ENCODE assay signal across 15 cellular contexts in genomic region chr3:9912294-9912935, GRCh38. TPM values are rescaled to one million over a fixed set of nuclear protein-coding genes. Genes with fewer than 3 reads are reported as not detected.
A peak's percentile ranks its signal among the peaks of the same experiment; 100 is the strongest.
DNase-seq lines count a peak whose midpoint lies in the region; ATAC-seq and TF ChIP-seq lines count a peak whose summit lies in the region.
"Had no signal": no experiment of that assay in that cellular context is flagged by ENCODE, and none has a peak within 500 bp of the region (broad histone marks: within the 10 kb centered on the region; RNA-seq: fewer than 3 reads in every experiment).

No MANE protein-coding gene starts in this region.

- H3K36me3 Mint-ChIP-seq in T-cell (no peaks in the 10 kb centered on the region), chondrocyte (ENCODE audit: low read depth) (no peaks in the 10 kb centered on the region)

- H3K9me3 Mint-ChIP-seq in T-cell (no peaks in the 10 kb centered on the region), chondrocyte (ENCODE audit: low read depth) (no peaks in the 10 kb centered on the region)

- peak overlapping the region in 7 of 11 experiments; percentile 4 to 75 (median 45); a peak in 10 of 22 replicates for H3K4me2 ChIP-seq in BLaER1 treated with 17β-estradiol and CSF1 and Interleukin-3, amounts not matched to agents 10 nM and 100 nM

- no peaks in the 10 kb centered on the region for H4K20me1 ChIP-seq in BLaER1 treated with 17β-estradiol and CSF1 and Interleukin-3, amounts not matched to agents 10 nM and 100 nM

- CTCF ChIA-PET in T-cell (lab: Charles Lee) (interaction anchor here in 1 of 2 donors (2.4 kb wide), 1 partner anchor 21 kb away, joined by 9 read pairs; the partner anchor contains the start of gene JAGN1), A673 (lab: Charles Lee) (no interaction called here)

- BruUV-seq in A673 (replicated peaks; lab: Mats Ljungman, UMichigan) = no TSS peak

- POLR2A ChIA-PET in T-cell (lab: Charles Lee) = no interaction called here
- POLR2A ChIA-PET in A673 (lab: Charles Lee; ENCODE audit: low non-redundant PET) = interaction anchor here (0.6 kb wide), 1 partner anchor 754 kb away, joined by 3 read pairs; no protein-coding TSS in a partner anchor

- H3K27ac ChIP-seq in BLaER1 treated with 17β-estradiol and CSF1 and Interleukin-3, amounts not matched to agents 10 nM and 100 nM = no peak overlapping the region
- no peak overlapping the region for H3K27ac ChIP-seq in A673 (ENCODE audit: low read depth, low read length, poor library complexity, severe bottlenecking)
- H3K27ac ChIP-seq: cardiac muscle cell, transverse colon had no signal

- H3K4me3 Mint-ChIP-seq in T-cell = peak overlapping the region in 1 of 3 donors; percentile 3
- no peak overlapping the region for H3K4me3 Mint-ChIP-seq in chondrocyte (ENCODE audit: unreplicated experiment)

- no peak for TF ChIP-seq CTCF in fibroblast of mammary gland (conservative IDR thresholded peaks at IDR 0.05; ENCODE audit: control insufficient read depth, insufficient read depth, low read depth, low read length)
- TF ChIP-seq CTCF in chondrocyte (IDR thresholded peaks at IDR 0.05) = no peak
- TF ChIP-seq CTCF in A673 (conservative IDR thresholded peaks at IDR 0.05; ENCODE audit: low read depth, low read length) = no peak

- no peak overlapping the region for H3K4me3 ChIP-seq in BLaER1 treated with 17β-estradiol and CSF1 and Interleukin-3, amounts not matched to agents 10 nM and 100 nM
- H3K4me3 ChIP-seq in fibroblast of mammary gland (ENCODE audit: control insufficient read depth, low read depth, low read length) (no peak overlapping the region), A673 (ENCODE audit: low read depth, low read length, poor library complexity, severe bottlenecking) (no peak overlapping the region)
- H3K4me3 ChIP-seq: cardiac muscle cell, lung, transverse colon had no signal

- no peaks in the 10 kb centered on the region for H3K9me3 ChIP-seq in BLaER1 treated with 17β-estradiol and CSF1 and Interleukin-3, amounts not matched to agents 10 nM and 100 nM (replicated peaks in 1 of 11)
- no peaks in the 10 kb centered on the region for H3K9me3 ChIP-seq in A673 (ENCODE audit: low read depth, low read length, poor library complexity, severe bottlenecking)
- H3K9me3 ChIP-seq: transverse colon had no signal

- H3K27me3 Mint-ChIP-seq in T-cell = no peaks in the 10 kb centered on the region
- H3K27me3 Mint-ChIP-seq in chondrocyte (ENCODE audit: low read depth) = no peaks in the 10 kb centered on the region

- ATAC-seq in T-cell (replicated peaks in 1 of 4) (peak; percentile 32 to 44 (median 34)), GM19035 (IDR thresholded peaks at IDR 0.05; ENCODE audit: unreplicated experiment) (no peak)

- H3K27ac Mint-ChIP-seq in T-cell (peak overlapping the region in 1 of 2 donors; percentile 66), chondrocyte (ENCODE audit: unreplicated experiment) (no peak overlapping the region)

- H3K27me3 ChIP-seq in BLaER1 treated with 17β-estradiol and CSF1 and Interleukin-3, amounts not matched to agents 10 nM and 100 nM = peaks cover 0 to 24% (median 16%) of the 10 kb centered on the region in 11 experiments; a peak in 17 of 22 replicates
- H3K27me3 ChIP-seq in A673 (replicated peaks; ENCODE audit: insufficient read depth, low read depth, low read length, poor library complexity) = no peaks in the 10 kb centered on the region
- H3K27me3 ChIP-seq: cardiac muscle cell, transverse colon had no signal

- H3K9ac ChIP-seq in BLaER1 treated with 17β-estradiol and CSF1 and Interleukin-3, amounts not matched to agents 10 nM and 100 nM = no peak overlapping the region

- peaks cover 32 to 59% (median 46%) of the 10 kb centered on the region in 10 experiments for H3K4me1 ChIP-seq in BLaER1 treated with 17β-estradiol and CSF1 and Interleukin-3, amounts not matched to agents 10 nM and 100 nM
- H3K4me1 ChIP-seq in A673 (ENCODE audit: insufficient read depth, low read length, poor library complexity, severe bottlenecking) = peaks cover 26% of the 10 kb centered on the region

- H3K36me3 ChIP-seq in BLaER1 treated with 17β-estradiol and CSF1 and Interleukin-3, amounts not matched to agents 10 nM and 100 nM = no peaks in the 10 kb centered on the region
- H3K36me3 ChIP-seq in A673 (ENCODE audit: insufficient read depth, low read length, poor library complexity, severe bottlenecking) = no peaks in the 10 kb centered on the region
- H3K36me3 ChIP-seq: cardiac muscle cell, transverse colon had no signal

- peaks cover 0 to 37% (median 19%) of the 10 kb centered on the region in 3 donors for H3K4me1 Mint-ChIP-seq in T-cell
- H3K4me1 Mint-ChIP-seq in chondrocyte (ENCODE audit: low read depth) = peaks cover 39% of the 10 kb centered on the region

- intact Hi-C loops in A673 (cut with micrococcal nuclease; ENCODE audit: unreplicated experiment) = no loop called here

- DNase-seq in HCEC 1CT = peak; percentile 68
- DNase-seq in T-cell = no peak
- peak; percentile 76 for DNase-seq in fibroblast of mammary gland (ENCODE audit: low read depth)
- DNase-seq in chondrocyte (ENCODE audit: low spot score) = no peak
- DNase-seq in NCI-H82 treated with DMSO at 0.1 percent for 48 hours (lab: John Stamatoyannopoulos, UW; ENCODE audit: unreplicated experiment) = no peak
- DNase-seq in A673 (ENCODE audit: low spot score) = no peak
- DNase-seq: DMS153, NCI-H1417 treated with DMSO at 0.1 percent for 48 hours, RPMI8226, transverse colon had no signal

RNA-seq across cellular contexts. Expression of gene IL17RC, which starts 4.5 kb away (rescaled TPM):
- total RNA-seq in T-cell (1 to 10 TPM in 2 of 5 donors, under 1 TPM in 3; 0.54 to 1.2 (median 0.80) TPM), chondrocyte (20.8 to 26.4 TPM (median 21.3 TPM) in 3 replicates), A673 (2021) (9.3 and 15.2 TPM in 2 replicates)

RNA-seq across cellular contexts. Expression of gene IL17RE, which starts 9.8 kb away (rescaled TPM):
- total RNA-seq in T-cell (1 to 10 TPM in 4 of 5 donors, under 1 TPM in 1; 0.68 to 5.1 (median 1.9) TPM), chondrocyte (0.42 to 1.6 TPM (median 0.92 TPM) in 3 replicates), A673 (2021) (2.3 and 2.6 TPM in 2 replicates)

RNA-seq across cellular contexts. Expression of gene CRELD1, which starts 21.2 kb away (rescaled TPM):
- total RNA-seq in T-cell = 10 to 100 TPM; 23.0 to 55.2 (median 48.0) TPM
- 26.5 to 29.9 TPM (median 28.2 TPM) in 3 replicates for total RNA-seq in chondrocyte
- total RNA-seq in A673 (2021) = 13.2 and 20.3 TPM in 2 replicates

RNA-seq across cellular contexts. Expression of gene JAGN1, which starts 22.0 kb away (rescaled TPM):
- total RNA-seq in T-cell = 10 to 100 TPM; 16.9 to 28.6 (median 23.7) TPM
- total RNA-seq in chondrocyte = 20.3 to 25.1 TPM (median 24.5 TPM) in 3 replicates
- total RNA-seq in A673 (2021) = 38.1 and 38.8 TPM in 2 replicates

RNA-seq across cellular contexts. Expression of gene CIDEC, which starts 32.4 kb away (rescaled TPM):
- total RNA-seq in T-cell (under 1 TPM in 1 of 5 donors, not detected in 4; 0.66 TPM), chondrocyte (not detected in 3 replicates), A673 (2021) (not detected in 2 replicates)
- total RNA-seq: cardiac muscle cell, lung, pulmonary artery endothelial cell had no signal

Comparison
In these comparisons a context has a peak if more than half of its experiments do, and no peak if none do; other contexts are left out.
1. DNase-seq: peak in HCEC 1CT (single experiment) and fibroblast of mammary gland (single experiment); none in T-cell (0 of 34), chondrocyte (single experiment), NCI-H82 treated with DMSO at 0.1 percent for 48 hours (single experiment) and A673 (single experiment).